ENCODE assay signal across 8 cellular contexts in the genomic region with DNA sequence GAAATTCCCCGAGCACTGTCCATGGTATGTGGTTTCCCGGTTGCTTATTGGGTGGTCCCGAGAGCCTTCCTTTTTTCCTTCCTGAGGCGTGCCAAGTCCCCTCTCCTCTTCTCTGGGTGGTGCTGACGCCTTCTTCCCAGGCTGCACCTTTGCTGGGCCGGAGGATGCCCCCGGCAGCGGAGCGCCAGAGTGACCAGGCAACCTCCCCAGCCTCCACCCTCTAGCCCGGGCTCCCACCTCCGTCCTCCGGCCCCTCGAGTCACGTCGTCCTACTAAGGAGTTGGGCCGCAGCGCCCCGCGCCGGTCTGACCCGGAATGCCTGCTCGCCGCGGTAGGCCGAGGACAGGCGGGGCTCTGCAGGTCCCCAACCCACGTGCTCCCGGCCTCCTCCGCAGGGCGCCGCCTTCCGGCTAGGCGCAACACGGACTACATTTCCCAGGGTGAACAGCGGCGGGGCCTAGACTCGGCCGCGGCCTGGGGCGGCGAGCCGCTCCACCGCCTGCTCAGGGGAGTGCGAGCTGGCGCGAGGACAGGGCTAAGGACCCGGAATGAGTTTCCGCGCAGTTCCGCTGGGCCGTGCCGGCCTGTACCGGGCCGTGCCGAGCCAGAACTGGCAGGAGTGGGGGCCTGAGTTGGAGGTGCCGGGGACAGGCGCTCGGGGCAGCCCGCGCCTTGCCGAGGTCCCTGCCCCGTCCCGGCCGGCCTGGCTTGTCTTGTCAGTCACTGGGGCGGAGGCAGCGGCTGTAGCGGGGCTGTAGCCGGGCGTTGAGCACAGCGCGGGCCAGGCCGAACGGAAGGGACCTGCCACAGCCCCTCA. TPM values are rescaled to one million over a fixed set of nuclear protein-coding genes. Genes with fewer than 3 reads are reported as not detected.
DNase-seq lines count a peak whose midpoint lies in the region; ATAC-seq and TF ChIP-seq lines count a peak whose summit lies in the region.

A gene with protein sequence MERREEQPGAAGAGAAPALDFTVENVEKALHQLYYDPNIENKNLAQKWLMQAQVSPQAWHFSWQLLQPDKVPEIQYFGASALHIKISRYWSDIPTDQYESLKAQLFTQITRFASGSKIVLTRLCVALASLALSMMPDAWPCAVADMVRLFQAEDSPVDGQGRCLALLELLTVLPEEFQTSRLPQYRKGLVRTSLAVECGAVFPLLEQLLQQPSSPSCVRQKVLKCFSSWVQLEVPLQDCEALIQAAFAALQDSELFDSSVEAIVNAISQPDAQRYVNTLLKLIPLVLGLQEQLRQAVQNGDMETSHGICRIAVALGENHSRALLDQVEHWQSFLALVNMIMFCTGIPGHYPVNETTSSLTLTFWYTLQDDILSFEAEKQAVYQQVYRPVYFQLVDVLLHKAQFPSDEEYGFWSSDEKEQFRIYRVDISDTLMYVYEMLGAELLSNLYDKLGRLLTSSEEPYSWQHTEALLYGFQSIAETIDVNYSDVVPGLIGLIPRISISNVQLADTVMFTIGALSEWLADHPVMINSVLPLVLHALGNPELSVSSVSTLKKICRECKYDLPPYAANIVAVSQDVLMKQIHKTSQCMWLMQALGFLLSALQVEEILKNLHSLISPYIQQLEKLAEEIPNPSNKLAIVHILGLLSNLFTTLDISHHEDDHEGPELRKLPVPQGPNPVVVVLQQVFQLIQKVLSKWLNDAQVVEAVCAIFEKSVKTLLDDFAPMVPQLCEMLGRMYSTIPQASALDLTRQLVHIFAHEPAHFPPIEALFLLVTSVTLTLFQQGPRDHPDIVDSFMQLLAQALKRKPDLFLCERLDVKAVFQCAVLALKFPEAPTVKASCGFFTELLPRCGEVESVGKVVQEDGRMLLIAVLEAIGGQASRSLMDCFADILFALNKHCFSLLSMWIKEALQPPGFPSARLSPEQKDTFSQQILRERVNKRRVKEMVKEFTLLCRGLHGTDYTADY (plus strand): TSS at position 707 of the 817 bp plus-strand sequence. CDS start 651 bp downstream, outside the sequence.

- peak; percentile 93 for ATAC-seq in HG02588 (IDR thresholded peaks at IDR 0.05; ENCODE audit: unreplicated experiment)

- no peaks in the 10 kb centered on the region for H3K27me3 Mint-ChIP-seq in activated naive CD8-positive, alpha-beta T cell
- peaks cover 4% of the 10 kb centered on the region for H3K27me3 Mint-ChIP-seq in glutamatergic neuron (ENCODE audit: unreplicated experiment)

- no peak for TF ChIP-seq EP300 in ovary (IDR thresholded peaks at IDR 0.05)

- H3K27ac Mint-ChIP-seq in activated naive CD8-positive, alpha-beta T cell: peak within 1 kb of the TSS; percentile 96
- peak within 1 kb of the TSS; percentile 89 for H3K27ac Mint-ChIP-seq in glutamatergic neuron (ENCODE audit: unreplicated experiment)

- peak; percentile 93 for DNase-seq in NCI-H1048 (lab: John Stamatoyannopoulos, UW)
- DNase-seq in SKM-1 (lab: John Stamatoyannopoulos, UW; ENCODE audit: unreplicated experiment): peak; percentile 90
- DNase-seq in glutamatergic neuron: peak; percentile 98
- peak; percentile 93 to 96 (median 94) for DNase-seq in ovary
- DNase-seq in thyroid gland: peak; percentile 95 to 96

- H3K4me1 ChIP-seq in ovary (ENCODE audit: insufficient read depth) (peaks cover 9% of the 10 kb centered on the region), thyroid gland (peaks cover 25 to 48% of the 10 kb centered on the region in 2 donors)

- H3K4me3 ChIP-seq in ovary: peak within 1 kb of the TSS; percentile 82
- H3K4me3 ChIP-seq in thyroid gland (replicated peaks in 1 of 3): peak within 1 kb of the TSS; percentile 46 to 83 (median 75)

- no peaks in the 10 kb centered on the region for H3K9me3 Mint-ChIP-seq in activated naive CD8-positive, alpha-beta T cell (ENCODE audit: low read depth)
- H3K9me3 Mint-ChIP-seq in glutamatergic neuron (ENCODE audit: unreplicated experiment): peaks cover 4% of the 10 kb centered on the region

- H3K36me3 ChIP-seq in ovary: no peaks in the 10 kb centered on the region
- H3K36me3 ChIP-seq in thyroid gland: no peaks in the 10 kb centered on the region

- TF ChIP-seq POLR2A in GM10847 (IDR thresholded peaks at IDR 0.05; ENCODE audit: extremely low read depth, insufficient read length) (peak; percentile 88), ovary (IDR thresholded peaks at IDR 0.05) (peak; percentile 48), thyroid gland (IDR thresholded peaks at IDR 0.05) (peak in 1 of 2 donors; percentile 81)

- H3K36me3 Mint-ChIP-seq in activated naive CD8-positive, alpha-beta T cell: peaks cover 5% of the 10 kb centered on the region
- peaks cover 7% of the 10 kb centered on the region for H3K36me3 Mint-ChIP-seq in glutamatergic neuron (ENCODE audit: unreplicated experiment)

- peak within 1 kb of the TSS; percentile 52 to 98 for H3K27ac ChIP-seq in ovary
- H3K27ac ChIP-seq in thyroid gland: peak within 1 kb of the TSS; percentile 96 to 98 (median 96)

- peak within 1 kb of the TSS; percentile 95 for H3K4me3 Mint-ChIP-seq in activated naive CD8-positive, alpha-beta T cell
- H3K4me3 Mint-ChIP-seq in glutamatergic neuron (ENCODE audit: unreplicated experiment): peak within 1 kb of the TSS; percentile 94

- intact Hi-C loops in ovary (cut with DNase I) (no loop called here), thyroid gland (cut with DNase I) (no loop called here)

- H3K4me1 Mint-ChIP-seq in activated naive CD8-positive, alpha-beta T cell (ENCODE audit: low read depth): peaks cover 53% of the 10 kb centered on the region
- H3K4me1 Mint-ChIP-seq in glutamatergic neuron (ENCODE audit: low read depth, unreplicated experiment): peaks cover 13% of the 10 kb centered on the region

- H3K27me3 ChIP-seq in ovary: no peaks in the 10 kb centered on the region
- no peaks in the 10 kb centered on the region for H3K27me3 ChIP-seq in thyroid gland

- WGBS in ovary, 3 donors: 0 to 1% (median 0%) methylated on average over 32 to 73 of the region's 73 CpGs
- 0 to 1% methylated on average over 14 to 21 of the region's 73 CpGs for WGBS in thyroid gland, 2 donors

- TF ChIP-seq CTCF in glutamatergic neuron (IDR thresholded peaks at IDR 0.05; ENCODE audit: partially characterized antibody, unreplicated experiment) (peak; percentile 75), ovary (IDR thresholded peaks at IDR 0.05) (peak in 2 of 3 donors; percentile 87 to 89), thyroid gland (IDR thresholded peaks at IDR 0.05) (peak; percentile 61 to 86 (median 71))

- no peaks in the 10 kb centered on the region for H3K9me3 ChIP-seq in ovary
- H3K9me3 ChIP-seq in thyroid gland: no peaks in the 10 kb centered on the region

RNA-seq across cellular contexts. Expression of the gene that starts here (rescaled TPM):
- 53.2 TPM for total RNA-seq in glutamatergic neuron (ENCODE audit: unreplicated experiment)
- total RNA-seq in ovary: 10 to 100 TPM in 6 of 7 donors, 1 to 10 TPM in 1; 8.6 to 30.3 (median 20.9) TPM
- polyA plus RNA-seq in ovary: 10 to 100 TPM in 1 of 2 donors, 1 to 10 TPM in 1; 10.0 to 15.3 TPM
- 10 to 100 TPM; 21.1 to 48.1 (median 42.0) TPM for total RNA-seq in thyroid gland

Comparison
In these comparisons a context has a peak if more than half of its experiments do, and no peak if none do; other contexts are left out.
1. Peak in every context shown above with its lines: DNase-seq, ATAC-seq, H3K4me3 ChIP-seq and H3K27ac ChIP-seq.